ENCODE assay signal across 23 cellular contexts in genomic region chr2:129087133-129087813, GRCh38.
DNase-seq lines count a peak whose midpoint lies in the region; ATAC-seq, FAIRE-seq and TF ChIP-seq lines count a peak whose summit lies in the region.
"Had no signal": no experiment of that assay in that cellular context is flagged by ENCODE, and none has a peak within 500 bp of the region (broad histone marks: within the 10 kb centered on the region; RNA-seq: fewer than 3 reads in every experiment).

No MANE protein-coding gene starts in this region.

- H3K27me3 ChIP-seq in MG63 (no peaks in the 10 kb centered on the region), keratinocyte (ENCODE audit: control insufficient read depth, extremely low read depth, insufficient read depth, low read length) (no peaks in the 10 kb centered on the region)
- H3K27me3 ChIP-seq: dorsolateral prefrontal cortex, left lung, pancreas had no signal

- H3K36me3 ChIP-seq in MG63: no peaks in the 10 kb centered on the region
- no peaks in the 10 kb centered on the region for H3K36me3 ChIP-seq in keratinocyte (ENCODE audit: control insufficient read depth in 2 of 2, extremely low read depth in 1 of 2, insufficient read depth in 2 of 2, low read length in 2 of 2)
- H3K36me3 ChIP-seq: left lung, pancreas, SJSA1 had no signal

- no peak overlapping the region for H3K4me3 Mint-ChIP-seq in activated CD4-positive, alpha-beta memory T cell treated with anti-CD3 and anti-CD28 coated beads for 36 hours
- H3K4me3 Mint-ChIP-seq in T-cell: no peak overlapping the region
- H3K4me3 Mint-ChIP-seq: brain, GM23338 had no signal

- peak; percentile 67 for FAIRE-seq in keratinocyte (lab: Jason Lieb, UNC)
- FAIRE-seq: GM12878, pancreas had no signal

- DNase-seq in AG10803 (ENCODE audit: low read depth): peak; percentile 35
- peak; percentile 32 for DNase-seq in MG63
- peak; percentile 58 for DNase-seq in epithelial cell of prostate (ENCODE audit: low read depth, low spot score)
- DNase-seq in keratinocyte (ENCODE audit: low read depth, low spot score): peak; percentile 25
- no peak for DNase-seq in OCI-M1 (lab: John Stamatoyannopoulos, UW)
- DNase-seq in activated CD4-positive, alpha-beta memory T cell treated with anti-CD3 and anti-CD28 coated beads for 36 hours: no peak
- DNase-seq in HEK293T (ENCODE audit: extremely low spot score): no peak
- DNase-seq in T-cell: no peak
- DNase-seq: ACHN; activated CD4-positive, alpha-beta T cell treated with anti-CD3 and anti-CD28 coated beads for 48 hours; activated naive CD4-positive, alpha-beta T cell treated with anti-CD3 and anti-CD28 coated beads, Interleukin-2, amount 50 U/mL, for 16 hours; KG1; left lung; NCI-H1436 treated with DMSO at 0.1 percent for 48 hours; NCI-H446; pancreas; stimulated activated CD4-positive, alpha-beta T cell treated with anti-CD3 and anti-CD28 coated beads, Interleukin-12 subunit alpha, Interleukin-12 subunit beta, amount 100 ng/mL, for 4 hours; stimulated activated naive CD8-positive, alpha-beta T cell treated with anti-CD3 and anti-CD28 coated beads, Interleukin-15, Interleukin-2, amounts not matched to agents 100 U/mL and 50 U/mL, for 24 hours had no signal

- POLR2A ChIA-PET in activated CD4-positive, alpha-beta memory T cell treated with anti-CD3 and anti-CD28 coated beads for 36 hours (lab: Charles Lee): no interaction called here
- POLR2A ChIA-PET in HEK293T (lab: Yijun Ruan, JAX) (interaction anchor here (0.6 kb wide), 1 partner anchor 1171 kb away, joined by 3 read pairs; no protein-coding TSS in a partner anchor), T-cell (lab: Charles Lee) (no interaction called here)

- H4K20me1 ChIP-seq in keratinocyte (ENCODE audit: control insufficient read depth, extremely low read depth, insufficient read depth, low read length): no peaks in the 10 kb centered on the region

- H3K9me3 Mint-ChIP-seq in activated CD4-positive, alpha-beta memory T cell treated with anti-CD3 and anti-CD28 coated beads for 36 hours: no peaks in the 10 kb centered on the region
- H3K9me3 Mint-ChIP-seq in T-cell: no peaks in the 10 kb centered on the region
- H3K9me3 Mint-ChIP-seq: GM23338 had no signal

- H3K4me3 ChIP-seq in AG10803 (ENCODE audit: low read length) (no peak overlapping the region), MG63 (no peak overlapping the region), keratinocyte (ENCODE audit: control insufficient read depth in 2 of 3, extremely low read depth in 1 of 3, insufficient read depth in 2 of 3, low read depth in 1 of 3, low read length in 3 of 3) (no peak overlapping the region)
- H3K4me3 ChIP-seq: dorsolateral prefrontal cortex, GM12878, GM23338, left lung, pancreas, SJSA1 had no signal

- H3K27ac Mint-ChIP-seq in activated CD4-positive, alpha-beta memory T cell treated with anti-CD3 and anti-CD28 coated beads for 36 hours: no peak overlapping the region
- no peak overlapping the region for H3K27ac Mint-ChIP-seq in T-cell
- H3K27ac Mint-ChIP-seq: GM23338 had no signal

- intact Hi-C loops in activated CD4-positive, alpha-beta memory T cell treated with anti-CD3 and anti-CD28 coated beads for 36 hours (cut with micrococcal nuclease): no loop called here

- H3K79me2 ChIP-seq in keratinocyte (ENCODE audit: control insufficient read depth, insufficient read depth, low read length): no peaks in the 10 kb centered on the region

- no peak for ATAC-seq in T-cell (replicated peaks in 1 of 4)
- ATAC-seq: GM12878; GM23338; left lung; stimulated activated naive CD8-positive, alpha-beta T cell treated with anti-CD3 and anti-CD28 coated beads, Interleukin-15, Interleukin-2, amounts not matched to agents 100 U/mL and 50 U/mL, for 24 hours had no signal

- H3K36me3 Mint-ChIP-seq in activated CD4-positive, alpha-beta memory T cell treated with anti-CD3 and anti-CD28 coated beads for 36 hours: no peaks in the 10 kb centered on the region
- no peaks in the 10 kb centered on the region for H3K36me3 Mint-ChIP-seq in T-cell
- H3K36me3 Mint-ChIP-seq: brain had no signal

- no peak overlapping the region for H2AFZ ChIP-seq in keratinocyte (ENCODE audit: control insufficient read depth, low read length)
- H2AFZ ChIP-seq: GM23338 had no signal

- TF ChIP-seq CTCF in AG10803 (conservative IDR thresholded peaks at IDR 0.05; ENCODE audit: low read length) (no peak), keratinocyte (optimal IDR thresholded peaks at IDR 0.05 in 1 of 3, IDR thresholded peaks at IDR 0.05 in 1 of 3, conservative IDR thresholded peaks at IDR 0.05 in 1 of 3; ENCODE audit: extremely low read depth in 1 of 3, insufficient read depth in 2 of 3, low read length in 3 of 3) (no peak)

- H3K4me1 ChIP-seq in keratinocyte (ENCODE audit: control insufficient read depth, extremely low read depth, insufficient read depth, low read length): peaks cover 4% of the 10 kb centered on the region
- H3K4me1 ChIP-seq: left lung, pancreas, SJSA1 had no signal

- H3K9me3 ChIP-seq in MG63 (no peaks in the 10 kb centered on the region), keratinocyte (ENCODE audit: control insufficient read depth, low read depth, low read length) (no peaks in the 10 kb centered on the region)
- H3K9me3 ChIP-seq: left lung, pancreas, SJSA1 had no signal

- peaks cover 1% of the 10 kb centered on the region for H3K27me3 Mint-ChIP-seq in activated CD4-positive, alpha-beta memory T cell treated with anti-CD3 and anti-CD28 coated beads for 36 hours
- no peaks in the 10 kb centered on the region for H3K27me3 Mint-ChIP-seq in T-cell
- H3K27me3 Mint-ChIP-seq: brain had no signal

- dilution Hi-C loops in keratinocyte (cut with MboI; ENCODE audit: extremely low pct_ligation_motif_present, low sequenced_read_pairs): no loop called here

- H3K9ac ChIP-seq in keratinocyte (ENCODE audit: control insufficient read depth, extremely low read depth, insufficient read depth, low read length): no peak overlapping the region

- no peaks in the 10 kb centered on the region for H3K9me1 ChIP-seq in keratinocyte (ENCODE audit: control insufficient read depth, extremely low read depth, insufficient read depth, low read length)

- H3K4me2 ChIP-seq in keratinocyte (ENCODE audit: control insufficient read depth, extremely low read depth, insufficient read depth, low read depth, low read length): no peak overlapping the region
- H3K4me2 ChIP-seq: GM23338 had no signal

- no peak overlapping the region for H3K27ac ChIP-seq in epithelial cell of prostate
- H3K27ac ChIP-seq in keratinocyte (ENCODE audit: control insufficient read depth, insufficient read depth, low read length): no peak overlapping the region
- H3K27ac ChIP-seq: dorsolateral prefrontal cortex, left lung, pancreas, SJSA1 had no signal

- CTCF ChIA-PET in activated CD4-positive, alpha-beta memory T cell treated with anti-CD3 and anti-CD28 coated beads for 36 hours (lab: Charles Lee): no interaction called here
- CTCF ChIA-PET in HEK293T (lab: Yijun Ruan, JAX): no interaction called here
- CTCF ChIA-PET in T-cell (lab: Charles Lee): no interaction called here

- H3K4me1 Mint-ChIP-seq in activated CD4-positive, alpha-beta memory T cell treated with anti-CD3 and anti-CD28 coated beads for 36 hours (ENCODE audit: low read depth): no peaks in the 10 kb centered on the region
- no peaks in the 10 kb centered on the region for H3K4me1 Mint-ChIP-seq in T-cell
- H3K4me1 Mint-ChIP-seq: GM23338 had no signal

TF ChIP-seq in HEK293T, 16 proteins besides CTCF, POLR2A, EP300 and RAD21:
- no peak for TF ChIP-seq ARNT (IDR thresholded peaks at IDR 0.05)
- no peak for TF ChIP-seq PKNOX1 (IDR thresholded peaks at IDR 0.05)
- TF ChIP-seq LEF1 (IDR thresholded peaks at IDR 0.05; ENCODE audit: borderline replicate concordance): no peak
- TF ChIP-seq HDGF (IDR thresholded peaks at IDR 0.05; ENCODE audit: borderline replicate concordance): no peak
- TF ChIP-seq CTBP1 (IDR thresholded peaks at IDR 0.05; ENCODE audit: borderline replicate concordance): no peak
- TF ChIP-seq FOXM1 (IDR thresholded peaks at IDR 0.05; ENCODE audit: borderline replicate concordance): no peak
- TF ChIP-seq ELF4 (IDR thresholded peaks at IDR 0.05): no peak
- no peak for TF ChIP-seq FOXK2 (IDR thresholded peaks at IDR 0.05)
- no peak for TF ChIP-seq SUZ12 (IDR thresholded peaks at IDR 0.05)
- TF ChIP-seq TARDBP (IDR thresholded peaks at IDR 0.05): no peak
- TF ChIP-seq SP1 (IDR thresholded peaks at IDR 0.05): no peak

Comparison
In these comparisons a context has a peak if more than half of its experiments do, and no peak if none do; other contexts are left out.
1. DNase-seq: peak in AG10803 (single experiment), MG63 (single experiment), epithelial cell of prostate (single experiment) and keratinocyte (single experiment); none in OCI-M1 (single experiment), activated CD4-positive, alpha-beta memory T cell treated with anti-CD3 and anti-CD28 coated beads for 36 hours (single experiment), HEK293T (single experiment) and T-cell (0 of 34).